In the genomic region with DNA sequence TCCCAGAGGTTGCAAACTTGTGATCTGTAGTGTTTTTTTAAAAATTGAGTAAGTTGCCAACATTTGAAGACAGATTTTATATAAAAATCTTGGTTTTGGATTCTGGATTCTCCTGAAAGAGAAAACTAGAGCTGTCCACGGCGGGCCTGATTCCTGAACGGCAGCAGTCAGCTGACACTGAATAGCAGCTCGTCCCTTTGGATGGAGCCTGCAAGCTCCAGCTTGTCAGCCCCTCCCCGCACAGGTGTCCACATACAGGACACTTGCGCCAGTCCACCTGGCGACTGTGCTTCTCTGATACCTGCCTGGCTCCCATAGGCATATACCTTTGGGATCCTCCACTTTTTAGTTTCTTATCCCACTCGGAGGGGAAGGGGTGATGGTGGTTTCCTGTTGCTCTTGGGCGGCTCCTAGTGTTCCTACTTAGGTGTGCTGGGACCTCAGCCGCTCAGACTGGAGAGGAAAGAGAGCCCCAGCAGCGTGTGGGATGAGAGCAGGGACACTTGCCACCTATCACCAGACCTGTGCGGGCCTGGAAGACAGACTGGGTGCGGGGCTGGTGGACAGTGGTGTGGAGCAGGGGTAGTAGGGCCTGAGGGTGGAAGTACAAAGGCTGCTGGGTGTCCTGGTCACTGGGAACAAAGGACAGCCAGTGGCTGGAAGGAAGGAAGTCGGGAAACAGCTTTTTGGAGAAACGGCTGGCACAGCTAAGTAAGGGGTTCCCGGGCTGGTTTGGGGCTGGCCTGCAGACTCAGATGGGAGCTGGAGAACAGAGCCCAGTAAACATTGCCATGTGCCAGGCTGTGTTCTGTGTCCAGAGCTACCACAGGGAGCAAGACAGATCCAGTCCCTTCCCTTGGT, we compare ENCODE assay signal across 14 cellular contexts. TPM values are rescaled to one million over a fixed set of nuclear protein-coding genes. Genes with fewer than 3 reads are reported as not detected.
DNase-seq lines count a peak whose midpoint lies in the region; ATAC-seq and TF ChIP-seq lines count a peak whose summit lies in the region.
"Had no signal": no experiment of that assay in that cellular context is flagged by ENCODE, and none has a peak within 500 bp of the region (broad histone marks: within the 10 kb centered on the region; RNA-seq: fewer than 3 reads in every experiment).

No MANE protein-coding gene starts in this region.

- intact Hi-C loops in upper lobe of right lung (cut with DNase I), result no loop called here

- H3K27ac Mint-ChIP-seq in activated naive CD8-positive, alpha-beta T cell, result peak overlapping the region; percentile 58
- H3K27ac Mint-ChIP-seq in activated naive CD8-positive, alpha-beta T cell treated with anti-CD3 and anti-CD28 coated beads, Interleukin-2, amount 50 U/mL, for 24 hours, result no peak overlapping the region
- peak overlapping the region in 2 of 6 donors; percentile 20 to 63 for H3K27ac Mint-ChIP-seq in immature natural killer cell

- in situ Hi-C loops in astrocyte of the spinal cord (cut with HindIII; ENCODE audit: low sequenced_read_pairs), result no loop called here

- no peak for DNase-seq in activated naive CD8-positive, alpha-beta T cell treated with anti-CD3 and anti-CD28 coated beads, Interleukin-2, amount 50 U/mL, for 24 hours
- no peak for DNase-seq in astrocyte of the spinal cord (ENCODE audit: low read depth, low spot score)
- no peak for DNase-seq in right atrium auricular region (ENCODE audit: low spot score)
- no peak for DNase-seq in upper lobe of right lung
- DNase-seq in immature natural killer cell, result no peak
- DNase-seq: activated CD8-positive, alpha-beta memory T cell treated with anti-CD3 and anti-CD28 coated beads, Interleukin-2, amount 50 U/mL, for 48 hours; NCI-H526; retina had no signal

- peaks cover 6% of the 10 kb centered on the region for H3K36me3 Mint-ChIP-seq in activated naive CD8-positive, alpha-beta T cell
- peaks cover 46% of the 10 kb centered on the region for H3K36me3 Mint-ChIP-seq in activated naive CD8-positive, alpha-beta T cell treated with anti-CD3 and anti-CD28 coated beads, Interleukin-2, amount 50 U/mL, for 24 hours (ENCODE audit: low read depth)
- peaks cover 4 to 44% (median 24%) of the 10 kb centered on the region in 3 donors for H3K36me3 Mint-ChIP-seq in immature natural killer cell

- H3K27ac ChIP-seq in right atrium auricular region (peak overlapping the region; percentile 61 to 69), upper lobe of right lung (no peak overlapping the region)
- H3K27ac ChIP-seq: C4-2B had no signal

- H3K36me3 ChIP-seq in right atrium auricular region (peaks cover 41% of the 10 kb centered on the region), upper lobe of right lung (peaks cover 55% of the 10 kb centered on the region)

- H3K4me3 ChIP-seq in astrocyte of the spinal cord (ENCODE audit: low read depth, low read length), result no peak overlapping the region
- H3K4me3 ChIP-seq in right atrium auricular region, result no peak overlapping the region
- H3K4me3 ChIP-seq in upper lobe of right lung, result no peak overlapping the region

- H3K27me3 ChIP-seq in right atrium auricular region, result no peaks in the 10 kb centered on the region
- H3K27me3 ChIP-seq in upper lobe of right lung, result no peaks in the 10 kb centered on the region

- H3K4me1 Mint-ChIP-seq in activated naive CD8-positive, alpha-beta T cell (ENCODE audit: low read depth), result no peaks in the 10 kb centered on the region
- H3K4me1 Mint-ChIP-seq in activated naive CD8-positive, alpha-beta T cell treated with anti-CD3 and anti-CD28 coated beads, Interleukin-2, amount 50 U/mL, for 24 hours, result no peaks in the 10 kb centered on the region
- no peaks in the 10 kb centered on the region for H3K4me1 Mint-ChIP-seq in immature natural killer cell

- H3K4me3 Mint-ChIP-seq in activated naive CD8-positive, alpha-beta T cell, result no peak overlapping the region
- no peak overlapping the region for H3K4me3 Mint-ChIP-seq in activated naive CD8-positive, alpha-beta T cell treated with anti-CD3 and anti-CD28 coated beads, Interleukin-2, amount 50 U/mL, for 24 hours
- no peak overlapping the region for H3K4me3 Mint-ChIP-seq in immature natural killer cell

- ATAC-seq in activated naive CD8-positive, alpha-beta T cell treated with anti-CD3 and anti-CD28 coated beads, Interleukin-2, amount 50 U/mL, for 24 hours, result no peak
- peak; percentile 22 for ATAC-seq in upper lobe of right lung
- ATAC-seq in GM18907 (IDR thresholded peaks at IDR 0.05; ENCODE audit: unreplicated experiment), result no peak
- ATAC-seq in HG03378 (IDR thresholded peaks at IDR 0.05; ENCODE audit: unreplicated experiment), result no peak

- H3K27me3 Mint-ChIP-seq in activated naive CD8-positive, alpha-beta T cell, result no peaks in the 10 kb centered on the region
- no peaks in the 10 kb centered on the region for H3K27me3 Mint-ChIP-seq in activated naive CD8-positive, alpha-beta T cell treated with anti-CD3 and anti-CD28 coated beads, Interleukin-2, amount 50 U/mL, for 24 hours
- peaks cover 0 to 2% (median 2%) of the 10 kb centered on the region in 3 donors for H3K27me3 Mint-ChIP-seq in immature natural killer cell (ENCODE audit: low read depth in 3 of 3)

- TF ChIP-seq CTCF in astrocyte of the spinal cord (IDR thresholded peaks at IDR 0.05; ENCODE audit: low read depth, low read length), result peak; percentile 26
- no peak for TF ChIP-seq CTCF in right atrium auricular region (IDR thresholded peaks at IDR 0.05)
- TF ChIP-seq CTCF in upper lobe of right lung (IDR thresholded peaks at IDR 0.05), result no peak

- no peaks in the 10 kb centered on the region for H3K9me3 ChIP-seq in right atrium auricular region
- H3K9me3 ChIP-seq in upper lobe of right lung, result no peaks in the 10 kb centered on the region

- H3K4me1 ChIP-seq in right atrium auricular region, result peaks cover 0 to 28% of the 10 kb centered on the region in 2 donors
- H3K4me1 ChIP-seq in upper lobe of right lung, result peaks cover 3% of the 10 kb centered on the region

- no peaks in the 10 kb centered on the region for H3K9me3 Mint-ChIP-seq in activated naive CD8-positive, alpha-beta T cell (ENCODE audit: low read depth)
- no peaks in the 10 kb centered on the region for H3K9me3 Mint-ChIP-seq in activated naive CD8-positive, alpha-beta T cell treated with anti-CD3 and anti-CD28 coated beads, Interleukin-2, amount 50 U/mL, for 24 hours
- no peaks in the 10 kb centered on the region for H3K9me3 Mint-ChIP-seq in immature natural killer cell

RNA-seq across cellular contexts. Expression of gene GHRH, which starts 18.3 kb away (rescaled TPM):
- total RNA-seq in right atrium auricular region, result 1 to 10 TPM; 1.5 to 3.6 TPM
- not detected for total RNA-seq in upper lobe of right lung
- polyA plus RNA-seq in immature natural killer cell, result not detected
- total RNA-seq: glomerular endothelial cell; T-helper 1 cell treated with Interleukin-12 subunit alpha and Interleukin-12 subunit beta and Interleukin-4 antibody, amounts not matched to agents 30 ng/mL and 1 ng/mL, for 36 hours had no signal

RNA-seq across cellular contexts. Expression of gene MANBAL, which starts 46.1 kb away (rescaled TPM):
- total RNA-seq in right atrium auricular region (10 to 100 TPM; 13.1 to 17.8 TPM), upper lobe of right lung (30.8 TPM)
- polyA plus RNA-seq in immature natural killer cell, result 10 to 100 TPM in 2 of 3 donors, 1 to 10 TPM in 1; 9.6 to 26.0 (median 23.0) TPM
